1 cellular context compared by ENCODE assay signal in genomic region chr22:39130892-39131855, GRCh38.
TF ChIP-seq lines count a peak whose summit lies in the region.

No MANE protein-coding gene starts in this region.

TF ChIP-seq in HEK293, 187 proteins besides CTCF, POLR2A, EP300 and RAD21 (continued from another document):
- TF ChIP-seq ZNF169 (tag by site-specific recombination; IDR thresholded peaks at IDR 0.05) (no peak), ZNF416 (tag by site-specific recombination; IDR thresholded peaks at IDR 0.05) (no peak), ZNF398 (tag by site-specific recombination; IDR thresholded peaks at IDR 0.05) (peak; percentile 45; the same call in 1 of the 2 replicates), ZNF2 (tag by site-specific recombination; IDR thresholded peaks at IDR 0.05) (no peak), ZNF354C (tag by site-specific recombination; IDR thresholded peaks at IDR 0.05; ENCODE audit: borderline replicate concordance, low read depth) (no peak), ZNF510 (tag by site-specific recombination; IDR thresholded peaks at IDR 0.05; ENCODE audit: insufficient replicate concordance) (no peak)
